Comparison of ENCODE assay signal across 13 cellular contexts in genomic region chr6:158046201-158047119, GRCh38.
DNase-seq lines count a peak whose midpoint lies in the region; ATAC-seq and TF ChIP-seq lines count a peak whose summit lies in the region.
"Had no signal": no experiment of that assay in that cellular context is flagged by ENCODE, and none has a peak within 500 bp of the region (broad histone marks: within the 10 kb centered on the region; RNA-seq: fewer than 3 reads in every experiment).

No MANE protein-coding gene starts in this region.

- H3K4me3 Mint-ChIP-seq in activated CD8-positive, alpha-beta T cell treated with anti-CD3 and anti-CD28 coated beads, Interleukin-2, amount 10 ng/mL, durations not matched to agents 7 days and 5 days: peak overlapping the region; percentile 27
- H3K4me3 Mint-ChIP-seq in type B pancreatic cell: no peak overlapping the region

- ATAC-seq in left ventricle myocardium superior (no peak), heart right ventricle (no peak), lower lobe of right lung (no peak), GM18511 (IDR thresholded peaks at IDR 0.05; ENCODE audit: unreplicated experiment) (no peak), GM19035 (IDR thresholded peaks at IDR 0.05; ENCODE audit: unreplicated experiment) (no peak)
- peak; percentile 56 for ATAC-seq in activated CD8-positive, alpha-beta T cell treated with anti-CD3 and anti-CD28 coated beads, Interleukin-2, amount 10 ng/mL, durations not matched to agents 7 days and 5 days

- H3K4me1 Mint-ChIP-seq in activated CD8-positive, alpha-beta T cell treated with anti-CD3 and anti-CD28 coated beads, Interleukin-2, amount 10 ng/mL, durations not matched to agents 7 days and 5 days (ENCODE audit: low read depth): peaks cover 32% of the 10 kb centered on the region
- H3K4me1 Mint-ChIP-seq in type B pancreatic cell (ENCODE audit: unreplicated experiment): peaks cover 17% of the 10 kb centered on the region

- no peaks in the 10 kb centered on the region for H3K9me3 Mint-ChIP-seq in activated CD8-positive, alpha-beta T cell treated with anti-CD3 and anti-CD28 coated beads, Interleukin-2, amount 10 ng/mL, durations not matched to agents 7 days and 5 days (ENCODE audit: insufficient read depth)
- H3K9me3 Mint-ChIP-seq in type B pancreatic cell: no peaks in the 10 kb centered on the region

- CTCF ChIA-PET in activated CD8-positive, alpha-beta T cell treated with anti-CD3 and anti-CD28 coated beads, Interleukin-2, amount 10 ng/mL, durations not matched to agents 7 days and 5 days (lab: Charles Lee): interaction anchor here (0.8 to 9.8 kb wide), 7 partner anchors 15 to 284 kb away, joined by 3 to 84 read pairs (median 4); no protein-coding TSS in a partner anchor

- H3K27ac ChIP-seq in heart right ventricle (peak overlapping the region in 3 of 10 donors; percentile 18 to 95 (median 19)), lower lobe of right lung (no peak overlapping the region)
- H3K27ac ChIP-seq: C4-2B, vagina had no signal

- H3K27me3 ChIP-seq in heart right ventricle: no peaks in the 10 kb centered on the region
- H3K27me3 ChIP-seq in lower lobe of right lung (ENCODE audit: low read depth): no peaks in the 10 kb centered on the region
- H3K27me3 ChIP-seq: adrenal gland, vagina had no signal

- intact Hi-C loops in left ventricle myocardium superior (cut with micrococcal nuclease): no loop called here
- intact Hi-C loops in heart right ventricle (cut with DNase I): no loop called here
- intact Hi-C loops in lower lobe of right lung (cut with DNase I): no loop called here

- DNase-seq in left ventricle myocardium superior (peak; percentile 6), heart right ventricle (no peak), lower lobe of right lung (peak; percentile 10), type B pancreatic cell (ENCODE audit: extremely low spot score, unreplicated experiment) (no peak), medulla oblongata (ENCODE audit: extremely low spot score) (no peak)
- DNase-seq in activated CD8-positive, alpha-beta T cell treated with anti-CD3 and anti-CD28 coated beads, Interleukin-2, amount 10 ng/mL, durations not matched to agents 7 days and 5 days: peak; percentile 56
- DNase-seq: glutamatergic neuron, NCI-H345 had no signal

- peaks cover 0 to 47% (median 0%) of the 10 kb centered on the region in 9 donors for H3K36me3 ChIP-seq in heart right ventricle
- no peaks in the 10 kb centered on the region for H3K36me3 ChIP-seq in lower lobe of right lung
- H3K36me3 ChIP-seq: adrenal gland, vagina had no signal

- no peaks in the 10 kb centered on the region for H3K27me3 Mint-ChIP-seq in activated CD8-positive, alpha-beta T cell treated with anti-CD3 and anti-CD28 coated beads, Interleukin-2, amount 10 ng/mL, durations not matched to agents 7 days and 5 days (ENCODE audit: low read depth)
- H3K27me3 Mint-ChIP-seq in type B pancreatic cell: no peaks in the 10 kb centered on the region

- peak overlapping the region; percentile 82 for H3K27ac Mint-ChIP-seq in activated CD8-positive, alpha-beta T cell treated with anti-CD3 and anti-CD28 coated beads, Interleukin-2, amount 10 ng/mL, durations not matched to agents 7 days and 5 days
- peak overlapping the region; percentile 51 for H3K27ac Mint-ChIP-seq in type B pancreatic cell

- no peak overlapping the region for H3K4me3 ChIP-seq in heart right ventricle
- no peak overlapping the region for H3K4me3 ChIP-seq in lower lobe of right lung
- H3K4me3 ChIP-seq: adrenal gland, vagina had no signal

- peaks cover 28% of the 10 kb centered on the region for H3K36me3 Mint-ChIP-seq in activated CD8-positive, alpha-beta T cell treated with anti-CD3 and anti-CD28 coated beads, Interleukin-2, amount 10 ng/mL, durations not matched to agents 7 days and 5 days (ENCODE audit: low read depth)
- H3K36me3 Mint-ChIP-seq in type B pancreatic cell: peaks cover 18% of the 10 kb centered on the region

- H3K4me1 ChIP-seq in heart right ventricle: peaks cover 7 to 61% (median 33%) of the 10 kb centered on the region in 9 donors
- peaks cover 8% of the 10 kb centered on the region for H3K4me1 ChIP-seq in lower lobe of right lung

- POLR2A ChIA-PET in activated CD8-positive, alpha-beta T cell treated with anti-CD3 and anti-CD28 coated beads, Interleukin-2, amount 10 ng/mL, durations not matched to agents 7 days and 5 days (lab: Charles Lee): interaction anchor here (0.8 to 1.7 kb wide), 5 partner anchors 9 to 65 kb away, joined by 3 to 9 read pairs (median 4); partner anchors contain the start of gene SYNJ2

- no peaks in the 10 kb centered on the region for H3K9me3 ChIP-seq in heart right ventricle
- no peaks in the 10 kb centered on the region for H3K9me3 ChIP-seq in lower lobe of right lung
- H3K9me3 ChIP-seq: adrenal gland, vagina had no signal

- WGBS in heart right ventricle, 2 donors: 84 to 88% methylated on average over 20 of the region's 20 CpGs

- no peak for TF ChIP-seq CTCF in heart right ventricle (IDR thresholded peaks at IDR 0.05)
- TF ChIP-seq CTCF in lower lobe of right lung (IDR thresholded peaks at IDR 0.05): no peak
- TF ChIP-seq CTCF in type B pancreatic cell (conservative IDR thresholded peaks at IDR 0.05): no peak

Comparison
In these comparisons a context has a peak if more than half of its experiments do, and no peak if none do; other contexts are left out.
1. DNase-seq: peak in left ventricle myocardium superior (single experiment), activated CD8-positive, alpha-beta T cell treated with anti-CD3 and anti-CD28 coated beads, Interleukin-2, amount 10 ng/mL, durations not matched to agents 7 days and 5 days (single experiment) and lower lobe of right lung (single experiment); none in heart right ventricle (0 of 2), type B pancreatic cell (single experiment) and medulla oblongata (single experiment).